ENCODE assay signal across 39 cellular contexts in the genomic region with DNA sequence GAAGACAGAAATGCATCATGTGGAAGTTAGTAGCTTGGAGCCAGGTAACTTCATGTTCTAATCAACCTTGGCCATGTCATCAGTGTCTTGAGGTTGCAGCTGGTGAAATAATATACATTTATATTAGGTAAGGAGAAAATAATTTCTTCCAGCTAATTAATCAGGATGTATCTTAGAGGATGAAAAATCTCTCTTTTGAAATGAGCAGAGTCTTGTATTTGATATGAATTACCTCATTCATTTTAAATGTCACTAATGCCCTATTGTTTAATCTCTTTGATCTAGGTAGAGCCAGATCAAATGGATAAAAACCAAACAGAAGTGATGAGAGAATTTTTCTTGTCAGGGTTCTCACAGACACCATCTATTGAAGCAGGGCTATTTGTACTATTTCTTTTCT. TPM values are rescaled to one million over a fixed set of nuclear protein-coding genes. Genes with fewer than 3 reads are reported as not detected.
"Had no signal": no experiment of that assay in that cellular context is flagged by ENCODE, and none has a peak within 500 bp of the region (broad histone marks: within the 10 kb centered on the region; RNA-seq: fewer than 3 reads in every experiment).

Gene OR4Q2, plus strand, starts transcription at position 301 of the 400 bp plus-strand sequence.

- H3K27me3 ChIP-seq: adrenal gland, ascending aorta, body of pancreas, brain microvascular endothelial cell, breast epithelium, cardiac muscle cell had no signal

- H3K27ac ChIP-seq: adrenal gland, ascending aorta, body of pancreas, brain microvascular endothelial cell, breast epithelium, cardiac muscle cell had no signal

- DNase-seq: activated effector memory CD4-positive, alpha-beta T cell treated with anti-CD3 and anti-CD28 coated beads, Interleukin-2, amount 50 U/mL, for 16 hours; activated effector memory CD4-positive, alpha-beta T cell treated with Interleukin-2 at 50 U/mL for 16 hours; activated gamma-delta T cell; activated gamma-delta T cell treated with Interleukin-2 at 50 U/mL for 16 hours; activated naive CD4-positive, alpha-beta T cell; activated naive CD4-positive, alpha-beta T cell treated with anti-CD3 and anti-CD28 coated beads for 36 hours; activated naive CD4-positive, alpha-beta T cell treated with anti-CD3 and anti-CD28 coated beads, Interleukin-2, amount 10 ng/mL, durations not matched to agents 7 days and 5 days; activated naive CD4-positive, alpha-beta T cell treated with anti-CD3 and anti-CD28 coated beads, Interleukin-2, amount 50 U/mL, for 16 hours; activated naive CD4-positive, alpha-beta T cell treated with Interleukin-2 at 50 U/mL for 16 hours; activated naive CD8-positive, alpha-beta T cell treated with anti-CD3 and anti-CD28 coated beads for 36 hours; activated naive CD8-positive, alpha-beta T cell treated with anti-CD3 and anti-CD28 coated beads, Interleukin-2, amount 10 ng/mL, durations not matched to agents 7 days and 5 days; activated naive CD8-positive, alpha-beta T cell treated with anti-CD3 and anti-CD28 coated beads, Interleukin-2, amount 50 U/mL, for 24 hours; activated T-cell treated with anti-CD3 and anti-CD28 coated beads, Interleukin-2, amount 50 U/mL, for 24 hours; activated T-cell treated with anti-CD3 and anti-CD28 coated beads, Interleukin-2, amount 50 U/mL, for 4 hours; activated T-cell treated with anti-CD3 and anti-CD28 coated beads, Interleukin-2, amount 50 U/mL, for 48 hours; activated T-cell treated with anti-CD3 and anti-CD28 coated beads, Interleukin-2, amount 50 U/mL, for 72 hours; amniotic stem cell; amygdala; anterior cingulate cortex; aorta; brain microvascular endothelial cell; caudate nucleus; central memory CD4-positive, alpha-beta T cell; cerebellar nuclear complex had no signal

- H3K9me3 ChIP-seq: adrenal gland, ascending aorta, body of pancreas, breast epithelium had no signal

- H3K36me3 ChIP-seq: adrenal gland, ascending aorta, brain microvascular endothelial cell, breast epithelium, cardiac muscle cell had no signal

- FAIRE-seq: astrocyte, bronchial epithelial cell had no signal

- H3K4me1 ChIP-seq: adrenal gland, ascending aorta, body of pancreas, breast epithelium had no signal

- ATAC-seq: activated naive CD4-positive, alpha-beta T cell treated with anti-CD3 and anti-CD28 coated beads, Interleukin-2, amount 50 U/mL, for 72 hours; activated naive CD8-positive, alpha-beta T cell treated with anti-CD3 and anti-CD28 coated beads, Interleukin-2, amount 50 U/mL, for 24 hours; activated T-cell treated with anti-CD3 and anti-CD28 coated beads, Interleukin-2, amount 50 U/mL, for 4 hours; activated T-cell treated with anti-CD3 and anti-CD28 coated beads, Interleukin-2, amount 50 U/mL, for 72 hours; activated T-helper 17 cell treated with anti-CD3 and anti-CD28 coated beads, Interleukin-2, amount 50 U/mL, for 72 hours; body of pancreas had no signal

- H3K4me3 ChIP-seq: adrenal gland, ascending aorta, body of pancreas, breast epithelium, cardiac muscle cell had no signal

RNA-seq across cellular contexts. Expression of gene OR4Q2, which starts in this region (rescaled TPM):
- total RNA-seq: activated naive CD4-positive, alpha-beta T cell treated with anti-CD3 and anti-CD28 coated beads for 36 hours; activated naive CD4-positive, alpha-beta T cell treated with anti-CD3 and anti-CD28 coated beads, Interleukin-2, amount 50 U/mL, for 72 hours; activated naive CD8-positive, alpha-beta T cell treated with anti-CD3 and anti-CD28 coated beads for 36 hours; activated naive CD8-positive, alpha-beta T cell treated with anti-CD3 and anti-CD28 coated beads, Interleukin-2, amount 10 ng/mL, durations not matched to agents 7 days and 5 days; activated T-cell treated with anti-CD3 and anti-CD28 coated beads, Interleukin-2, amount 50 U/mL, for 4 hours; activated T-cell treated with anti-CD3 and anti-CD28 coated beads, Interleukin-2, amount 50 U/mL, for 72 hours; activated T-helper 1 cell treated with anti-CD3 and anti-CD28 coated beads, Interleukin-12 subunit alpha, Interleukin-12 subunit beta, Interleukin-2, Interleukin-4 antibody, amounts not matched to agents 30 ng/mL and 10 ng/mL and 1 ng/mL, durations not matched to agents 14 hours and 24 hours and 36 hours; activated T-helper 17 cell treated with anti-CD3 and anti-CD28 coated beads, Interleukin-2, amount 50 U/mL, for 72 hours; activated T-helper 2 cell treated with anti-CD3 and anti-CD28 coated beads, Interferon-gamma antibody, Interleukin-2, Interleukin-4, amounts not matched to agents 10 μg/mL and 5 μg/mL and 100 μg/mL, durations not matched to agents 14 hours and 24 hours and 36 hours; adrenal gland; aorta; ascending aorta; astrocyte; body of pancreas; breast epithelium; bronchial epithelial cell; cardiac muscle cell; cardiac septum; cerebellum; chondrocyte had no signal
- polyA plus RNA-seq: adipose tissue, adrenal gland, aorta, cardiac muscle cell had no signal
